Comparison of ENCODE assay signal across 30 cellular contexts in genomic region chr17:1498233-1498632, GRCh38.
"Had no signal": no experiment of that assay in that cellular context is flagged by ENCODE, and none has a peak within 500 bp of the region (broad histone marks: within the 10 kb centered on the region; RNA-seq: fewer than 3 reads in every experiment).

No MANE protein-coding gene starts in this region.

- H3K4me3 ChIP-seq: heart right ventricle, lung, pancreas, psoas muscle, right atrium auricular region, suprapubic skin, tibial nerve, uterus had no signal

- H3K4me3 Mint-ChIP-seq: activated CD4-positive, alpha-beta T cell treated with anti-CD3 and anti-CD28 coated beads, Interleukin-2, amount 10 ng/mL, durations not matched to agents 7 days and 5 days; activated CD8-positive, alpha-beta memory T cell treated with anti-CD3 and anti-CD28 coated beads, Interleukin-2, amount 10 ng/mL, durations not matched to agents 7 days and 5 days; activated CD8-positive, alpha-beta T cell treated with anti-CD3 and anti-CD28 coated beads for 36 hours; activated naive CD8-positive, alpha-beta T cell treated with anti-CD3 and anti-CD28 coated beads, Interleukin-2, amount 50 U/mL, for 24 hours; activated T-helper 1 cell treated with anti-CD3 and anti-CD28 coated beads, Interleukin-12 subunit alpha, Interleukin-12 subunit beta, Interleukin-2, Interleukin-4 antibody, amounts not matched to agents 30 ng/mL and 10 ng/mL and 1 ng/mL, durations not matched to agents 14 hours and 24 hours and 36 hours; effector memory CD8-positive, alpha-beta T cell; mesothelial cell of epicardium; natural killer cell treated with Interleukin-12 subunit alpha and Interleukin-12 subunit beta and Interleukin-15 and Interleukin-18, amount 100 ng/mL, for 72 hours; stimulated activated naive CD8-positive, alpha-beta T cell treated with anti-CD3 and anti-CD28 coated beads, Interleukin-15, amount 100 ng/mL, for 72 hours; T-helper 2 cell treated with Interferon-gamma antibody and Interleukin-4, amounts not matched to agents 5 μg/mL and 100 μg/mL, for 36 hours had no signal

- H3K36me3 Mint-ChIP-seq: activated CD8-positive, alpha-beta memory T cell treated with anti-CD3 and anti-CD28 coated beads, Interleukin-2, amount 10 ng/mL, durations not matched to agents 7 days and 5 days; mesothelial cell of epicardium; natural killer cell treated with Interleukin-12 subunit alpha and Interleukin-12 subunit beta and Interleukin-15 and Interleukin-18, amount 100 ng/mL, for 72 hours had no signal

- H3K27ac Mint-ChIP-seq: activated CD4-positive, alpha-beta T cell treated with anti-CD3 and anti-CD28 coated beads, Interleukin-2, amount 10 ng/mL, durations not matched to agents 7 days and 5 days; activated CD8-positive, alpha-beta memory T cell treated with anti-CD3 and anti-CD28 coated beads, Interleukin-2, amount 10 ng/mL, durations not matched to agents 7 days and 5 days; activated CD8-positive, alpha-beta T cell treated with anti-CD3 and anti-CD28 coated beads for 36 hours; activated naive CD8-positive, alpha-beta T cell treated with anti-CD3 and anti-CD28 coated beads, Interleukin-2, amount 50 U/mL, for 24 hours; activated T-helper 1 cell treated with anti-CD3 and anti-CD28 coated beads, Interleukin-12 subunit alpha, Interleukin-12 subunit beta, Interleukin-2, Interleukin-4 antibody, amounts not matched to agents 30 ng/mL and 10 ng/mL and 1 ng/mL, durations not matched to agents 14 hours and 24 hours and 36 hours; mesothelial cell of epicardium; natural killer cell treated with Interleukin-12 subunit alpha and Interleukin-12 subunit beta and Interleukin-15 and Interleukin-18, amount 100 ng/mL, for 72 hours; stimulated activated naive CD8-positive, alpha-beta T cell treated with anti-CD3 and anti-CD28 coated beads, Interleukin-15, amount 100 ng/mL, for 72 hours; T-helper 2 cell treated with Interferon-gamma antibody and Interleukin-4, amounts not matched to agents 5 μg/mL and 100 μg/mL, for 36 hours had no signal

- H3K27me3 ChIP-seq: brain microvascular endothelial cell, heart right ventricle, pancreas, right atrium auricular region, suprapubic skin, tibial nerve, uterus had no signal

- H3K4me1 Mint-ChIP-seq: activated naive CD8-positive, alpha-beta T cell treated with anti-CD3 and anti-CD28 coated beads, Interleukin-2, amount 50 U/mL, for 24 hours had no signal

- H3K36me3 ChIP-seq: brain microvascular endothelial cell, pancreas, uterus had no signal

- DNase-seq: activated CD4-positive, alpha-beta T cell treated with anti-CD3 and anti-CD28 coated beads, Interleukin-2, amount 10 ng/mL, durations not matched to agents 7 days and 5 days; activated CD4-positive, CD25-positive, alpha-beta regulatory T cell treated with anti-CD3 and anti-CD28 coated beads, Interleukin-2, amount 50 U/mL, for 72 hours; activated CD8-positive, alpha-beta T cell treated with anti-CD3 and anti-CD28 coated beads for 36 hours; activated gamma-delta T cell; activated naive CD4-positive, alpha-beta T cell treated with anti-CD3 and anti-CD28 coated beads, Interleukin-2, amount 50 U/mL, for 16 hours; activated naive CD8-positive, alpha-beta T cell treated with anti-CD3 and anti-CD28 coated beads, Interleukin-2, amount 50 U/mL, for 24 hours; activated T-cell treated with anti-CD3 and anti-CD28 coated beads for 4 hours; anterior cingulate cortex; central memory CD4-positive, alpha-beta T cell; effector memory CD8-positive, alpha-beta T cell; heart right ventricle; islet precursor cell; pancreas; psoas muscle; stimulated activated CD4-positive, alpha-beta T cell treated with anti-CD3 and anti-CD28 coated beads, Interleukin-12 subunit alpha, Interleukin-12 subunit beta, amount 100 ng/mL, for 4 hours; stimulated activated CD4-positive, alpha-beta T cell treated with anti-CD3 and anti-CD28 coated beads, Interleukin-4, amount 100 ng/mL, for 4 hours; stimulated activated naive CD8-positive, alpha-beta T cell treated with anti-CD3 and anti-CD28 coated beads, Interleukin-15, amount 100 ng/mL, for 72 hours; uterus; WERI-Rb-1 had no signal

- H3K27me3 Mint-ChIP-seq: activated CD4-positive, alpha-beta T cell treated with anti-CD3 and anti-CD28 coated beads, Interleukin-2, amount 10 ng/mL, durations not matched to agents 7 days and 5 days; activated CD8-positive, alpha-beta memory T cell treated with anti-CD3 and anti-CD28 coated beads, Interleukin-2, amount 10 ng/mL, durations not matched to agents 7 days and 5 days; activated CD8-positive, alpha-beta T cell treated with anti-CD3 and anti-CD28 coated beads for 36 hours; activated naive CD8-positive, alpha-beta T cell treated with anti-CD3 and anti-CD28 coated beads, Interleukin-2, amount 50 U/mL, for 24 hours; effector memory CD8-positive, alpha-beta T cell; natural killer cell treated with Interleukin-12 subunit alpha and Interleukin-12 subunit beta and Interleukin-15 and Interleukin-18, amount 100 ng/mL, for 72 hours; stimulated activated naive CD8-positive, alpha-beta T cell treated with anti-CD3 and anti-CD28 coated beads, Interleukin-15, amount 100 ng/mL, for 72 hours had no signal

- H3K4me1 ChIP-seq: pancreas had no signal

- H3K27ac ChIP-seq: brain microvascular endothelial cell, neutrophil, pancreas, psoas muscle, right atrium auricular region, suprapubic skin, tibial nerve, uterus, WERI-Rb-1 had no signal

- H3K9me3 Mint-ChIP-seq: activated CD4-positive, alpha-beta T cell treated with anti-CD3 and anti-CD28 coated beads, Interleukin-2, amount 10 ng/mL, durations not matched to agents 7 days and 5 days; activated CD8-positive, alpha-beta T cell treated with anti-CD3 and anti-CD28 coated beads for 36 hours; activated naive CD8-positive, alpha-beta T cell treated with anti-CD3 and anti-CD28 coated beads, Interleukin-2, amount 50 U/mL, for 24 hours; activated T-helper 1 cell treated with anti-CD3 and anti-CD28 coated beads, Interleukin-12 subunit alpha, Interleukin-12 subunit beta, Interleukin-2, Interleukin-4 antibody, amounts not matched to agents 30 ng/mL and 10 ng/mL and 1 ng/mL, durations not matched to agents 14 hours and 24 hours and 36 hours; effector memory CD8-positive, alpha-beta T cell; mesothelial cell of epicardium; natural killer cell treated with Interleukin-12 subunit alpha and Interleukin-12 subunit beta and Interleukin-15 and Interleukin-18, amount 100 ng/mL, for 72 hours; stimulated activated naive CD8-positive, alpha-beta T cell treated with anti-CD3 and anti-CD28 coated beads, Interleukin-15, amount 100 ng/mL, for 72 hours; T-helper 2 cell treated with Interferon-gamma antibody and Interleukin-4, amounts not matched to agents 5 μg/mL and 100 μg/mL, for 36 hours had no signal

- ATAC-seq: activated naive CD8-positive, alpha-beta T cell treated with anti-CD3 and anti-CD28 coated beads, Interleukin-2, amount 50 U/mL, for 24 hours; effector memory CD8-positive, alpha-beta T cell; heart right ventricle; natural killer cell treated with Interleukin-12 subunit alpha and Interleukin-12 subunit beta and Interleukin-15 and Interleukin-18, amount 100 ng/mL, for 72 hours; pancreas; psoas muscle had no signal

- H3K9me3 ChIP-seq: heart right ventricle, neutrophil, pancreas, psoas muscle, right atrium auricular region, suprapubic skin, tibial nerve, uterus had no signal
